1 cellular context compared by ENCODE assay signal in the genomic region with DNA sequence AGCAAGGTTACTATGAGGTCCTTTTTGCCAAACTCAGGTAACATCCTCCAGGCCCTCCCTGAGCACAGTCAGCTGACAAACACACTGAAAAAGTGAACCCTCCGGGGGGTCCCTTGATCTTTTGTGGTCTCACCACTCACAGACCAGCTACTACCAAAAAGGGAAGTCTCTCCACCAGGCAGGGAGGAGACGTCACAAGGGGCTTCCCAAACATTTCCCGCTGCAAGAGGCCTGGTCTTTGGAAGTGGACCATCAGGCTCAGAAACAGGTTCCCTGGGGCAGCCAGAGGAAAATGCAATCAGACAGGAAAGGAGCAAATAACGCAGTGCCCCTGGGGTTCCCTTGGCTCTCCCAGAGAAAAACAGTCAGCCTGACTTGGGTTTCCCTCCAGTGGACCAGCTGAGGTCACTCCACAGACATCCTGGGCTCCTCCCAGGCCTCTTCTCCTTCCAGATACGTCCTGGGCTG.
TF ChIP-seq lines count a peak whose summit lies in the region.

No MANE protein-coding gene starts in this region.

TF ChIP-seq in GM12878, 131 proteins besides CTCF, POLR2A, EP300 and RAD21:
- peak; percentile 38; the same call in 1 of the 2 replicates for TF ChIP-seq GATAD2B (conservative IDR thresholded peaks at IDR 0.05; ENCODE audit: low read depth)
- 0 out of 2 replicates have a peak, but pooled peaks have one; percentile 5 for TF ChIP-seq IRF4 (IDR thresholded peaks at IDR 0.05; ENCODE audit: low read depth, low read length)
- TF ChIP-seq SRF (IDR thresholded peaks at IDR 0.05; ENCODE audit: low read depth in 2 of 2, low read length in 2 of 2) = peak in 1 of 2 experiments; percentile 87; a peak in 2 of 4 replicates
- no peak for TF ChIP-seq TCF12 (IDR thresholded peaks at IDR 0.05; ENCODE audit: low read depth, low read length)
- peak; percentile 92 for TF ChIP-seq SPI1 (IDR thresholded peaks at IDR 0.05; ENCODE audit: borderline replicate concordance, insufficient read depth, low read depth, low read length)
- TF ChIP-seq SIX5 (IDR thresholded peaks at IDR 0.05; ENCODE audit: low read depth, low read length, severe bottlenecking) = no peak
- peak; percentile 60 for TF ChIP-seq CREB1 (IDR thresholded peaks at IDR 0.05; ENCODE audit: low read depth)
- TF ChIP-seq SREBF2 (IDR thresholded peaks at IDR 0.05; ENCODE audit: low read length) = no peak
- 0 out of 3 replicates have a peak, but pooled peaks have one; percentile 7 for TF ChIP-seq POU2F2 (IDR thresholded peaks at IDR 0.05; ENCODE audit: borderline replicate concordance, low read depth, low read length)
- 0 out of 2 replicates have a peak, but pooled peaks have one; percentile 61 for TF ChIP-seq PAX5 (IDR thresholded peaks at IDR 0.05; ENCODE audit: borderline replicate concordance, low read depth, low read length)
- peak; percentile 85 for TF ChIP-seq RUNX3 (IDR thresholded peaks at IDR 0.05; ENCODE audit: low read length)
- TF ChIP-seq BCL11A (IDR thresholded peaks at IDR 0.05; ENCODE audit: low read depth, low read length) = 0 out of 2 replicates have a peak, but pooled peaks have one; percentile 12
- TF ChIP-seq CBX3 (IDR thresholded peaks at IDR 0.05; ENCODE audit: borderline replicate concordance, low read depth) = no peak
- TF ChIP-seq IKZF2 (IDR thresholded peaks at IDR 0.05) = peak; percentile 69 to 72
- peak; percentile 72 for TF ChIP-seq EED (IDR thresholded peaks at IDR 0.05; ENCODE audit: low read depth)
- TF ChIP-seq IKZF1 (conservative IDR thresholded peaks at IDR 0.05) = peak; percentile 79
- TF ChIP-seq, protein P1, sequence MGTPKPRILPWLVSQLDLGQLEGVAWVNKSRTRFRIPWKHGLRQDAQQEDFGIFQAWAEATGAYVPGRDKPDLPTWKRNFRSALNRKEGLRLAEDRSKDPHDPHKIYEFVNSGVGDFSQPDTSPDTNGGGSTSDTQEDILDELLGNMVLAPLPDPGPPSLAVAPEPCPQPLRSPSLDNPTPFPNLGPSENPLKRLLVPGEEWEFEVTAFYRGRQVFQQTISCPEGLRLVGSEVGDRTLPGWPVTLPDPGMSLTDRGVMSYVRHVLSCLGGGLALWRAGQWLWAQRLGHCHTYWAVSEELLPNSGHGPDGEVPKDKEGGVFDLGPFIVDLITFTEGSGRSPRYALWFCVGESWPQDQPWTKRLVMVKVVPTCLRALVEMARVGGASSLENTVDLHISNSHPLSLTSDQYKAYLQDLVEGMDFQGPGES (IDR thresholded peaks at IDR 0.05) = no peak
- no peak for TF ChIP-seq SREBF1 (IDR thresholded peaks at IDR 0.05; ENCODE audit: low read length)
- TF ChIP-seq TBL1XR1 (IDR thresholded peaks at IDR 0.05; ENCODE audit: low read depth, low read length) = 0 out of 2 replicates have a peak, but pooled peaks have one; percentile 24
- TF ChIP-seq TCF7 (IDR thresholded peaks at IDR 0.05; ENCODE audit: borderline replicate concordance) = peak; percentile 43; the same call in 1 of the 2 replicates
- TF ChIP-seq, protein P2, sequence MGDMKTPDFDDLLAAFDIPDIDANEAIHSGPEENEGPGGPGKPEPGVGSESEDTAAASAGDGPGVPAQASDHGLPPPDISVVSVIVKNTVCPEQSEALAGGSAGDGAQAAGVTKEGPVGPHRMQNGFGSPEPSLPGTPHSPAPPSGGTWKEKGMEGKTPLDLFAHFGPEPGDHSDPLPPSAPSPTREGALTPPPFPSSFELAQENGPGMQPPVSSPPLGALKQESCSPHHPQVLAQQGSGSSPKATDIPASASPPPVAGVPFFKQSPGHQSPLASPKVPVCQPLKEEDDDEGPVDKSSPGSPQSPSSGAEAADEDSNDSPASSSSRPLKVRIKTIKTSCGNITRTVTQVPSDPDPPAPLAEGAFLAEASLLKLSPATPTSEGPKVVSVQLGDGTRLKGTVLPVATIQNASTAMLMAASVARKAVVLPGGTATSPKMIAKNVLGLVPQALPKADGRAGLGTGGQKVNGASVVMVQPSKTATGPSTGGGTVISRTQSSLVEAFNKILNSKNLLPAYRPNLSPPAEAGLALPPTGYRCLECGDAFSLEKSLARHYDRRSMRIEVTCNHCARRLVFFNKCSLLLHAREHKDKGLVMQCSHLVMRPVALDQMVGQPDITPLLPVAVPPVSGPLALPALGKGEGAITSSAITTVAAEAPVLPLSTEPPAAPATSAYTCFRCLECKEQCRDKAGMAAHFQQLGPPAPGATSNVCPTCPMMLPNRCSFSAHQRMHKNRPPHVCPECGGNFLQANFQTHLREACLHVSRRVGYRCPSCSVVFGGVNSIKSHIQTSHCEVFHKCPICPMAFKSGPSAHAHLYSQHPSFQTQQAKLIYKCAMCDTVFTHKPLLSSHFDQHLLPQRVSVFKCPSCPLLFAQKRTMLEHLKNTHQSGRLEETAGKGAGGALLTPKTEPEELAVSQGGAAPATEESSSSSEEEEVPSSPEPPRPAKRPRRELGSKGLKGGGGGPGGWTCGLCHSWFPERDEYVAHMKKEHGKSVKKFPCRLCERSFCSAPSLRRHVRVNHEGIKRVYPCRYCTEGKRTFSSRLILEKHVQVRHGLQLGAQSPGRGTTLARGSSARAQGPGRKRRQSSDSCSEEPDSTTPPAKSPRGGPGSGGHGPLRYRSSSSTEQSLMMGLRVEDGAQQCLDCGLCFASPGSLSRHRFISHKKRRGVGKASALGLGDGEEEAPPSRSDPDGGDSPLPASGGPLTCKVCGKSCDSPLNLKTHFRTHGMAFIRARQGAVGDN (IDR thresholded peaks at IDR 0.05) = 0 out of 2 replicates have a peak, but pooled peaks have one; percentile 29
- peak; percentile 60; the same call in 1 of the 2 replicates for TF ChIP-seq RAD51 (IDR thresholded peaks at IDR 0.05)
- TF ChIP-seq, protein P3, sequence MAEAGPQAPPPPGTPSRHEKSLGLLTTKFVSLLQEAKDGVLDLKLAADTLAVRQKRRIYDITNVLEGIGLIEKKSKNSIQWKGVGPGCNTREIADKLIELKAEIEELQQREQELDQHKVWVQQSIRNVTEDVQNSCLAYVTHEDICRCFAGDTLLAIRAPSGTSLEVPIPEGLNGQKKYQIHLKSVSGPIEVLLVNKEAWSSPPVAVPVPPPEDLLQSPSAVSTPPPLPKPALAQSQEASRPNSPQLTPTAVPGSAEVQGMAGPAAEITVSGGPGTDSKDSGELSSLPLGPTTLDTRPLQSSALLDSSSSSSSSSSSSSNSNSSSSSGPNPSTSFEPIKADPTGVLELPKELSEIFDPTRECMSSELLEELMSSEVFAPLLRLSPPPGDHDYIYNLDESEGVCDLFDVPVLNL (IDR thresholded peaks at IDR 0.05; ENCODE audit: low read depth, low read length) = no peak
- TF ChIP-seq, protein P4, sequence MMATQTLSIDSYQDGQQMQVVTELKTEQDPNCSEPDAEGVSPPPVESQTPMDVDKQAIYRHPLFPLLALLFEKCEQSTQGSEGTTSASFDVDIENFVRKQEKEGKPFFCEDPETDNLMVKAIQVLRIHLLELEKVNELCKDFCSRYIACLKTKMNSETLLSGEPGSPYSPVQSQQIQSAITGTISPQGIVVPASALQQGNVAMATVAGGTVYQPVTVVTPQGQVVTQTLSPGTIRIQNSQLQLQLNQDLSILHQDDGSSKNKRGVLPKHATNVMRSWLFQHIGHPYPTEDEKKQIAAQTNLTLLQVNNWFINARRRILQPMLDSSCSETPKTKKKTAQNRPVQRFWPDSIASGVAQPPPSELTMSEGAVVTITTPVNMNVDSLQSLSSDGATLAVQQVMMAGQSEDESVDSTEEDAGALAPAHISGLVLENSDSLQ (IDR thresholded peaks at IDR 0.05) = no peak
- peak; percentile 61 for TF ChIP-seq DPF2 (IDR thresholded peaks at IDR 0.05)
- peak; percentile 36; the same call in 1 of the 2 replicates for TF ChIP-seq FOXM1 (IDR thresholded peaks at IDR 0.05; ENCODE audit: low read depth, low read length)
- TF ChIP-seq RELA (IDR thresholded peaks at IDR 0.05; ENCODE audit: borderline replicate concordance, partially characterized antibody) = peak; percentile 61
- peak; percentile 14 to 37; a peak in 2 of 4 replicates for TF ChIP-seq BHLHE40 (IDR thresholded peaks at IDR 0.05; ENCODE audit: borderline replicate concordance in 1 of 2, low read depth in 2 of 2, low read length in 1 of 2)
- TF ChIP-seq, protein P5, sequence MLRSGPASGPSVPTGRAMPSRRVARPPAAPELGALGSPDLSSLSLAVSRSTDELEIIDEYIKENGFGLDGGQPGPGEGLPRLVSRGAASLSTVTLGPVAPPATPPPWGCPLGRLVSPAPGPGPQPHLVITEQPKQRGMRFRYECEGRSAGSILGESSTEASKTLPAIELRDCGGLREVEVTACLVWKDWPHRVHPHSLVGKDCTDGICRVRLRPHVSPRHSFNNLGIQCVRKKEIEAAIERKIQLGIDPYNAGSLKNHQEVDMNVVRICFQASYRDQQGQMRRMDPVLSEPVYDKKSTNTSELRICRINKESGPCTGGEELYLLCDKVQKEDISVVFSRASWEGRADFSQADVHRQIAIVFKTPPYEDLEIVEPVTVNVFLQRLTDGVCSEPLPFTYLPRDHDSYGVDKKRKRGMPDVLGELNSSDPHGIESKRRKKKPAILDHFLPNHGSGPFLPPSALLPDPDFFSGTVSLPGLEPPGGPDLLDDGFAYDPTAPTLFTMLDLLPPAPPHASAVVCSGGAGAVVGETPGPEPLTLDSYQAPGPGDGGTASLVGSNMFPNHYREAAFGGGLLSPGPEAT (IDR thresholded peaks at IDR 0.05; ENCODE audit: low read depth) = peak; percentile 82
- TF ChIP-seq SP1 (IDR thresholded peaks at IDR 0.05; ENCODE audit: low read depth, low read length) = peak; percentile 26
- peak; percentile 32; the same call in 1 of the 2 replicates for TF ChIP-seq CREM (IDR thresholded peaks at IDR 0.05; ENCODE audit: low read depth)
- TF ChIP-seq MEF2B (IDR thresholded peaks at IDR 0.05; ENCODE audit: partially characterized antibody, poor library complexity, severe bottlenecking) = peak; percentile 47
- 0 out of 2 replicates have a peak, but pooled peaks have one; percentile 12 for TF ChIP-seq BACH1 (IDR thresholded peaks at IDR 0.05; ENCODE audit: borderline replicate concordance)
- TF ChIP-seq NR2F1 (conservative IDR thresholded peaks at IDR 0.05) = peak; percentile 46; the same call in 1 of the 2 replicates
